10 cellular contexts compared by ENCODE assay signal in the genomic region with DNA sequence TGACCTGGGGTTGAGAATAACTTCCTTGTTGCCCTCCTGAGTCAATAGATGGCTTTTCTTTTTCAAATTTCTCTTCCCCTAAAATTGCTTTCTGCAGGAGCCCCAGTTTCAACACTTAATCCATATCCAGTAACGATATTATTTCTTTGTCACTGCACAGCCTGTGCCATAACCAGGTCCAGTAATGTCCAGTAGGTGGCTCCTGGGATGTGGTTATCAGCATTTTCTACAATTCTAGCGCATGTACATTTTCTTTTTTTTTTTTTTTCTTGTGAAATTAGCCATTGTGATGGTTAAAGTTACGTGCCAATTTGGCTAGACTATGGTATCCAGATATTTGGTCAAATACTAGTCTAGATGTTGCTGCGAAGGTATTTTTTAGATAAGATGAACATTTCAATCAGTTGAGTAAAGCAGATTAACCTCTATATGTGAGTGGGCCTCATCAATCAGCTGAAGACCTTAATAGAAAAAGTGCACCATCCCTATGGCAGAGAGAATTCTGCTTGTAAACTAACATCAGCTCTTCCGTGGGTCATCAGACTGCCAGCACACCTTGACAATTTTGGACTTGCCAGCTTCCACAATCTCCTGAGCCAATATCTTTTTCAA.
DNase-seq lines count a peak whose midpoint lies in the region; ATAC-seq and TF ChIP-seq lines count a peak whose summit lies in the region.
"Had no signal": no experiment of that assay in that cellular context is flagged by ENCODE, and none has a peak within 500 bp of the region (broad histone marks: within the 10 kb centered on the region; RNA-seq: fewer than 3 reads in every experiment).

No MANE protein-coding gene starts in this region.

- no peaks in the 10 kb centered on the region for H3K36me3 ChIP-seq in colonic mucosa
- H3K36me3 ChIP-seq: SJSA1 had no signal

- DNase-seq in EH (ENCODE audit: low read depth) (peak; percentile 44), LNCaP clone FGC (ENCODE audit: low read depth) (no peak), cardiac fibroblast (ENCODE audit: low read depth in 2 of 2) (peak; percentile 67 to 72), neural crest cell (ENCODE audit: low read depth, low spot score) (no peak), colonic mucosa (no peak), NCI-H1105 (lab: John Stamatoyannopoulos, UW) (no peak)
- no peak for DNase-seq in activated T-cell treated with anti-CD3 and anti-CD28 coated beads, Interleukin-2, amount 50 U/mL, for 4 hours
- no peak for DNase-seq in activated T-cell treated with anti-CD3 and anti-CD28 coated beads, Interleukin-2, amount 50 U/mL, for 48 hours
- DNase-seq: stimulated activated CD4-positive, alpha-beta T cell treated with anti-CD3 and anti-CD28 coated beads, Interleukin-15, amount 100 ng/mL, for 24 hours had no signal

- no peak overlapping the region for H3K4me3 ChIP-seq in LNCaP clone FGC (ENCODE audit: low read depth, low read length)
- no peak overlapping the region for H3K4me3 ChIP-seq in cardiac fibroblast (replicated peaks in 1 of 2; ENCODE audit: low read depth in 2 of 2, low read length in 2 of 2)
- no peak overlapping the region for H3K4me3 ChIP-seq in colonic mucosa
- H3K4me3 ChIP-seq: SJSA1 had no signal

- no peaks in the 10 kb centered on the region for H3K4me1 ChIP-seq in colonic mucosa
- H3K4me1 ChIP-seq: SJSA1 had no signal

- peaks cover 6% of the 10 kb centered on the region for H3K4me1 Mint-ChIP-seq in neural crest cell
- no peaks in the 10 kb centered on the region for H3K4me1 Mint-ChIP-seq in activated T-cell treated with anti-CD3 and anti-CD28 coated beads, Interleukin-2, amount 50 U/mL, for 4 hours (ENCODE audit: low read depth)

- H3K9ac ChIP-seq in colonic mucosa (ENCODE audit: low read depth in 2 of 2, low read length in 2 of 2): no peak overlapping the region

- TF ChIP-seq CTCF in LNCaP clone FGC (IDR thresholded peaks at IDR 0.05; ENCODE audit: control insufficient read depth, extremely low read depth, insufficient read depth) (peak; percentile 69), cardiac fibroblast (IDR thresholded peaks at IDR 0.05; ENCODE audit: low read depth, low read length) (peak; percentile 78), neural crest cell (conservative IDR thresholded peaks at IDR 0.05) (peak; percentile 69), colonic mucosa (IDR thresholded peaks at IDR 0.05) (no peak)

- no peaks in the 10 kb centered on the region for H3K27me3 Mint-ChIP-seq in neural crest cell (ENCODE audit: low read depth)
- no peaks in the 10 kb centered on the region for H3K27me3 Mint-ChIP-seq in activated T-cell treated with anti-CD3 and anti-CD28 coated beads, Interleukin-2, amount 50 U/mL, for 4 hours (ENCODE audit: low read depth)

- peaks cover 18% of the 10 kb centered on the region for H3K36me3 Mint-ChIP-seq in neural crest cell (ENCODE audit: low read depth)
- H3K36me3 Mint-ChIP-seq in activated T-cell treated with anti-CD3 and anti-CD28 coated beads, Interleukin-2, amount 50 U/mL, for 4 hours (ENCODE audit: insufficient read depth): no peaks in the 10 kb centered on the region

- no peak overlapping the region for H3K4me3 Mint-ChIP-seq in neural crest cell
- no peak overlapping the region for H3K4me3 Mint-ChIP-seq in activated T-cell treated with anti-CD3 and anti-CD28 coated beads, Interleukin-2, amount 50 U/mL, for 4 hours

- intact Hi-C loops in colonic mucosa (cut with DNase I): no loop called here

- H3K27me3 ChIP-seq in colonic mucosa: no peaks in the 10 kb centered on the region
- H3K27me3 ChIP-seq: SJSA1 had no signal

- peaks cover 3% of the 10 kb centered on the region for H3K9me3 Mint-ChIP-seq in neural crest cell
- H3K9me3 Mint-ChIP-seq in activated T-cell treated with anti-CD3 and anti-CD28 coated beads, Interleukin-2, amount 50 U/mL, for 4 hours: no peaks in the 10 kb centered on the region

- ATAC-seq in activated T-cell treated with anti-CD3 and anti-CD28 coated beads, Interleukin-2, amount 50 U/mL, for 4 hours: no peak

- H3K9me3 ChIP-seq in colonic mucosa: no peaks in the 10 kb centered on the region
- H3K9me3 ChIP-seq: SJSA1 had no signal

- H3K27ac Mint-ChIP-seq in neural crest cell (ENCODE audit: unreplicated experiment): no peak overlapping the region

- no peak overlapping the region for H3K27ac ChIP-seq in colonic mucosa
- H3K27ac ChIP-seq: SJSA1 had no signal

Comparison
In these comparisons a context has a peak if more than half of its experiments do, and no peak if none do; other contexts are left out.
1. DNase-seq: peak in EH (single experiment) and cardiac fibroblast (2 of 2); none in LNCaP clone FGC (single experiment), neural crest cell (single experiment), activated T-cell treated with anti-CD3 and anti-CD28 coated beads, Interleukin-2, amount 50 U/mL, for 4 hours (single experiment), colonic mucosa (single experiment), activated T-cell treated with anti-CD3 and anti-CD28 coated beads, Interleukin-2, amount 50 U/mL, for 48 hours (0 of 2) and NCI-H1105 (single experiment).